ENCODE assay signal across 8 cellular contexts in genomic region chr20:36606171-36607116, GRCh38. TPM values are rescaled to one million over a fixed set of nuclear protein-coding genes. Genes with fewer than 3 reads are reported as not detected.
DNase-seq lines count a peak whose midpoint lies in the region; ATAC-seq, FAIRE-seq and TF ChIP-seq lines count a peak whose summit lies in the region.

No MANE protein-coding gene starts in this region.

- H3K27ac Mint-ChIP-seq in T-cell, result peak overlapping the region; percentile 92 to 96

- H3K4ac ChIP-seq in neuronal stem cell (ENCODE audit: low read length), result no peak overlapping the region

- peaks cover 29 to 38% (median 32%) of the 10 kb centered on the region in 3 donors for H3K4me1 Mint-ChIP-seq in T-cell

- H2BK12ac ChIP-seq in neuronal stem cell (ENCODE audit: low read length), result no peak overlapping the region

- no peak overlapping the region for H4K8ac ChIP-seq in neuronal stem cell (ENCODE audit: low read depth, low read length)

- no peak for TF ChIP-seq EP300 in A549 (IDR thresholded peaks at IDR 0.05)

- H2BK120ac ChIP-seq in neuronal stem cell (ENCODE audit: low read depth, low read length), result no peak overlapping the region

- no peak overlapping the region for H4K91ac ChIP-seq in neuronal stem cell (ENCODE audit: low read depth, low read length, poor library complexity)

- CTCF ChIA-PET in A549 (lab: Yijun Ruan, JAX) (interaction anchor here (0.6 to 4.3 kb wide), 40 partner anchors 8 to 450 kb away, joined by 3 to 54 read pairs (median 4); partner anchors contain the start of genes DSN1 and TGIF2), T-cell (lab: Charles Lee) (interaction anchor here (0.7 to 3.3 kb wide), 16 partner anchors 11 to 928 kb away, joined by 3 to 38 read pairs (median 4); partner anchors contain the start of genes DSN1 (in 1 of the 2), SLA2 (in 1 of the 2) and TGIF2 (in 1 of the 2))

- POLR2A ChIA-PET in A549 (lab: Yijun Ruan, JAX) (interaction anchor here (1.1 to 1.4 kb wide), 2 partner anchors 8 to 17 kb away, joined by 3 to 5 read pairs; no protein-coding TSS in a partner anchor), T-cell (lab: Charles Lee) (interaction anchor here in 1 of 2 donors (0.8 to 1.4 kb wide), 4 partner anchors 11 to 140 kb away, joined by 3 to 5 read pairs (median 4); partner anchors contain the start of gene TGIF2)

- no peaks in the 10 kb centered on the region for H3K9me3 Mint-ChIP-seq in T-cell

- no peak overlapping the region for H2BK15ac ChIP-seq in neuronal stem cell (ENCODE audit: low read length)

- H3K9ac ChIP-seq in neuronal stem cell (ENCODE audit: low read depth, low read length, poor library complexity), result peak overlapping the region; percentile 97

- H3K4me3 ChIP-seq in A549, result peak overlapping the region; percentile 98
- H3K4me3 ChIP-seq in HAP-1, result peak overlapping the region; percentile 97
- H3K4me3 ChIP-seq in neuronal stem cell (ENCODE audit: low read length in 2 of 2), result peak overlapping the region; percentile 93 to 94

- peak overlapping the region; percentile 30 for H2AK5ac ChIP-seq in neuronal stem cell (ENCODE audit: low read depth, low read length)

- H3K18ac ChIP-seq in neuronal stem cell (ENCODE audit: low read length), result no peak overlapping the region

- no peaks in the 10 kb centered on the region for H3K9me3 ChIP-seq in A549
- H3K9me3 ChIP-seq in HAP-1, result no peaks in the 10 kb centered on the region
- peaks cover 0 to 3% of the 10 kb centered on the region in 2 donors for H3K9me3 ChIP-seq in neuronal stem cell (replicated peaks in 1 of 2; ENCODE audit: control insufficient read depth in 2 of 2, insufficient read depth in 1 of 2, low read depth in 1 of 2, low read length in 2 of 2)

- TF ChIP-seq POLR2A in A549 (IDR thresholded peaks at IDR 0.05; ENCODE audit: low read length), result no peak

- peak overlapping the region; percentile 97 for H3K4me3 Mint-ChIP-seq in T-cell

- H3K14ac ChIP-seq in neuronal stem cell (ENCODE audit: low read length), result no peak overlapping the region

- no peak for TF ChIP-seq CTCF in A549 (IDR thresholded peaks at IDR 0.05)

- DNase-seq in A549 (ENCODE audit: low read depth in 1 of 2, low spot score in 1 of 2) (peak in 1 of 2 experiments; percentile 61), HAP-1 (ENCODE audit: low spot score in 2 of 2) (peak in 1 of 2 experiments; percentile 40), T-cell (no peak), epithelial cell of prostate (ENCODE audit: low read depth, low spot score) (no peak), neuronal stem cell (ENCODE audit: low spot score) (no peak), posterior cingulate gyrus (no peak), NCI-H524 treated with DMSO at 0.1 percent for 48 hours (lab: John Stamatoyannopoulos, UW) (no peak), AG20443 (ENCODE audit: low spot score) (no peak)

- H3K36me3 ChIP-seq in HAP-1 (replicated peaks) (peaks cover 42% of the 10 kb centered on the region), neuronal stem cell (replicated peaks in 1 of 2; ENCODE audit: control insufficient read depth in 2 of 2, insufficient read depth in 2 of 2, low read length in 2 of 2) (peaks cover 14 to 41% of the 10 kb centered on the region in 2 donors)

- peak overlapping the region; percentile 66 for H3K23ac ChIP-seq in neuronal stem cell (ENCODE audit: low read depth, low read length, poor library complexity)

- intact Hi-C loops in posterior cingulate gyrus (cut with DNase I), result loop anchor here (5.0 to 10.0 kb wide), 3 partner anchors 142 to 256 kb away; a partner anchor contains a TSS

- TF ChIP-seq RAD21 in A549 (conservative IDR thresholded peaks at IDR 0.05 in 1 of 2, IDR thresholded peaks at IDR 0.05 in 1 of 2), result no peak

- H2BK5ac ChIP-seq in neuronal stem cell (ENCODE audit: low read length), result no peak overlapping the region

- H3K36me3 Mint-ChIP-seq in T-cell, result peaks cover 15% of the 10 kb centered on the region

- no peak; a peak in 1 of 6 replicates for ATAC-seq in A549
- ATAC-seq in T-cell (replicated peaks in 1 of 4), result no peak

- peak overlapping the region; percentile 93 for H2AFZ ChIP-seq in neuronal stem cell (ENCODE audit: low read length)

- peak overlapping the region; percentile 90 for H3K4me2 ChIP-seq in A549
- peak overlapping the region; percentile 79 for H3K4me2 ChIP-seq in neuronal stem cell (ENCODE audit: insufficient read depth, low read length, poor library complexity, severe bottlenecking)

- WGBS in A549 (ENCODE audit: missing lambda C conversion rate), result 1% methylated on average over 28 of the region's 29 CpGs
- no CpG with 5 or more reads among the region's 29 CpGs for WGBS in neuronal stem cell (ENCODE audit: extremely low coverage in 2 of 2, insufficient read length in 2 of 2, insufficient replicate concordance in 1 of 2), 2 donors

- H3K27ac ChIP-seq in A549, result peak overlapping the region; percentile 95 to 96
- H3K27ac ChIP-seq in epithelial cell of prostate, result peak overlapping the region; percentile 88
- H3K27ac ChIP-seq in neuronal stem cell (replicated peaks; ENCODE audit: low read length), result no peak overlapping the region

- H3K79me1 ChIP-seq in neuronal stem cell (ENCODE audit: low read depth, low read length), result peaks cover 7% of the 10 kb centered on the region

- H3K4me1 ChIP-seq in A549 (peaks cover 22% of the 10 kb centered on the region), HAP-1 (peaks cover 5% of the 10 kb centered on the region), neuronal stem cell (ENCODE audit: control insufficient read depth in 2 of 2, insufficient read depth in 1 of 2, low read depth in 1 of 2, low read length in 2 of 2) (peaks cover 10 to 11% of the 10 kb centered on the region in 2 donors)

- no peak for FAIRE-seq in A549 (lab: Jason Lieb, UNC)

- H3K27me3 Mint-ChIP-seq in T-cell, result peaks cover 0 to 1% of the 10 kb centered on the region in 2 donors

- H3K27me3 ChIP-seq in HAP-1 (ENCODE audit: low read depth), result no peaks in the 10 kb centered on the region
- no peaks in the 10 kb centered on the region for H3K27me3 ChIP-seq in neuronal stem cell (ENCODE audit: control insufficient read depth in 3 of 3, insufficient read depth in 3 of 3, low read depth in 1 of 3, low read length in 3 of 3)

- in situ Hi-C loops in HAP-1 (cut with MboI; ENCODE audit: low sequenced_read_pairs), result no loop called here

TF ChIP-seq in A549, 52 proteins besides CTCF, POLR2A, EP300 and RAD21 (continues in another document):
- no peak for TF ChIP-seq CHD4 (IDR thresholded peaks at IDR 0.05; ENCODE audit: borderline replicate concordance)
- TF ChIP-seq FOSL2 (IDR thresholded peaks at IDR 0.05), result no peak
- TF ChIP-seq FOSL2 (CRISPR knock-in tag; IDR thresholded peaks at IDR 0.05), result no peak
- no peak for TF ChIP-seq GATA3 (IDR thresholded peaks at IDR 0.05; ENCODE audit: borderline replicate concordance)
- peak; percentile 33 to 56; a peak in 3 of 4 replicates for TF ChIP-seq CEBPB (IDR thresholded peaks at IDR 0.05)
- 0 out of 2 replicates have a peak, but pooled peaks have one; percentile 22 for TF ChIP-seq MYC (IDR thresholded peaks at IDR 0.05; ENCODE audit: borderline replicate concordance, low read length)
- TF ChIP-seq MAFK (IDR thresholded peaks at IDR 0.05; ENCODE audit: partially characterized antibody), result peak; percentile 66
- TF ChIP-seq, protein P1, sequence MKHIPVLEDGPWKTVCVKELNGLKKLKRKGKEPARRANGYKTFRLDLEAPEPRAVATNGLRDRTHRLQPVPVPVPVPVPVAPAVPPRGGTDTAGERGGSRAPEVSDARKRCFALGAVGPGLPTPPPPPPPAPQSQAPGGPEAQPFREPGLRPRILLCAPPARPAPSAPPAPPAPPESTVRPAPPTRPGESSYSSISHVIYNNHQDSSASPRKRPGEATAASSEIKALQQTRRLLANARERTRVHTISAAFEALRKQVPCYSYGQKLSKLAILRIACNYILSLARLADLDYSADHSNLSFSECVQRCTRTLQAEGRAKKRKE (CRISPR knock-in tag; IDR thresholded peaks at IDR 0.05; ENCODE audit: low read depth), result no peak
- peak; percentile 72 for TF ChIP-seq NFE2L2 (conservative IDR thresholded peaks at IDR 0.05; ENCODE audit: low read length)
- TF ChIP-seq HES2 (IDR thresholded peaks at IDR 0.05), result no peak

RNA-seq across cellular contexts. Expression of gene RAB5IF, which starts 0.9 kb away (rescaled TPM):
- polyA plus RNA-seq in A549 (2011; rRNA removed), result 344 and 345 TPM in 2 replicates
- 190 and 214 TPM in 2 replicates for polyA plus RNA-seq in A549 (2012; cell fraction: cytosol; rRNA removed)
- 91.4 and 144 TPM in 2 replicates for polyA plus RNA-seq in A549 (2012; cell fraction: nucleus; rRNA removed)
- polyA plus RNA-seq in A549 (2017; fragmentation: RNase III; extraction: RNeasy Plus Mini Kit Qiagen cat#74134 plus additional on column Dnase treatment), result 234 to 255 TPM (median 246 TPM) in 3 replicates
- 80.7 and 107 TPM in 2 replicates for polyA minus RNA-seq in A549 (2011; rRNA and poly(A)+ RNA removed)
- 10 to 100 TPM; 53.6 to 72.2 (median 59.9) TPM for total RNA-seq in T-cell
- polyA plus RNA-seq in neuronal stem cell (2013, experiment 1 of 2), result 78.3 TPM
- polyA plus RNA-seq in neuronal stem cell (2013, experiment 2 of 2), result 76.5 TPM

RNA-seq across cellular contexts. Expression of gene TGIF2, which starts 33.0 kb away (rescaled TPM):
- polyA plus RNA-seq in A549 (2011; rRNA removed) (5.1 and 5.5 TPM in 2 replicates), A549 (2017; fragmentation: RNase III; extraction: RNeasy Plus Mini Kit Qiagen cat#74134 plus additional on column Dnase treatment) (4.0 to 4.9 TPM (median 4.1 TPM) in 3 replicates)
- 5.7 and 10.6 TPM in 2 replicates for polyA plus RNA-seq in A549 (2012; cell fraction: cytosol; rRNA removed)
- polyA plus RNA-seq in A549 (2012; cell fraction: nucleus; rRNA removed), result 5.8 and 7.6 TPM in 2 replicates
- polyA minus RNA-seq in A549 (2011; rRNA and poly(A)+ RNA removed), result 4.2 and 5.7 TPM in 2 replicates
- 10 to 100 TPM; 31.2 to 39.7 (median 35.6) TPM for total RNA-seq in T-cell
- 116 TPM for polyA plus RNA-seq in neuronal stem cell (2013, experiment 1 of 2)
- 126 TPM for polyA plus RNA-seq in neuronal stem cell (2013, experiment 2 of 2)

RNA-seq across cellular contexts. Expression of gene SLA2, which starts 39.6 kb away (rescaled TPM):
- polyA plus RNA-seq in A549 (2011; rRNA removed), result 0.04 and 0.06 TPM in 2 replicates
- 0.01 and 0.05 TPM in 2 replicates for polyA plus RNA-seq in A549 (2012; cell fraction: cytosol; rRNA removed)
- polyA plus RNA-seq in A549 (2012; cell fraction: nucleus; rRNA removed), result 0.04 and 0.08 TPM in 2 replicates
- polyA plus RNA-seq in A549 (2017; fragmentation: RNase III; extraction: RNeasy Plus Mini Kit Qiagen cat#74134 plus additional on column Dnase treatment), result 0.03 TPM in 1 of 3 replicates, not detected in the others
- not detected in 2 replicates for polyA minus RNA-seq in A549 (2011; rRNA and poly(A)+ RNA removed)
- total RNA-seq in T-cell, result 10 to 100 TPM; 26.2 to 46.0 (median 28.8) TPM
- polyA plus RNA-seq in neuronal stem cell (2013, experiment 1 of 2), result 0.10 TPM
- 0.08 TPM for polyA plus RNA-seq in neuronal stem cell (2013, experiment 2 of 2)
